In genomic region chr13:113117956-113118327, GRCh38 we compare ENCODE assay signal across 27 cellular contexts. TPM values are rescaled to one million over a fixed set of nuclear protein-coding genes. Genes with fewer than 3 reads are reported as not detected.
"Had no signal": no experiment of that assay in that cellular context is flagged by ENCODE, and none has a peak within 500 bp of the region (broad histone marks: within the 10 kb centered on the region; RNA-seq: fewer than 3 reads in every experiment).

No MANE protein-coding gene starts in this region.

- DNase-seq: activated CD4-positive, alpha-beta memory T cell treated with anti-CD3 and anti-CD28 coated beads, Interleukin-2, amount 10 ng/mL, durations not matched to agents 7 days and 5 days; activated CD4-positive, alpha-beta T cell treated with anti-CD3 and anti-CD28 coated beads for 1 hour; activated CD4-positive, alpha-beta T cell treated with anti-CD3 and anti-CD28 coated beads, Interleukin-2, amount 10 ng/mL, durations not matched to agents 7 days and 5 days; activated naive CD4-positive, alpha-beta T cell treated with anti-CD3 and anti-CD28 coated beads for 36 hours; activated naive CD8-positive, alpha-beta T cell treated with anti-CD3 and anti-CD28 coated beads for 36 hours; activated T-cell treated with anti-CD3 and anti-CD28 coated beads, Interleukin-2, amount 50 U/mL, for 48 hours; effector CD8-positive, alpha-beta T cell; esophagus squamous epithelium; foreskin melanocyte; midbrain; retina; stimulated activated naive CD4-positive, alpha-beta T cell; T-cell had no signal

- ATAC-seq: body of pancreas; naive thymus-derived CD8-positive, alpha-beta T cell; T-cell had no signal

- H3K4me1 ChIP-seq: adrenal gland, prostate gland had no signal

- H3K36me3 ChIP-seq: adrenal gland, esophagus squamous epithelium, neural progenitor cell, prostate gland, tibial nerve had no signal

- H3K27me3 ChIP-seq: adrenal gland, body of pancreas, neural progenitor cell, tibial nerve had no signal

- H3K4me3 ChIP-seq: adrenal gland, body of pancreas, esophagus squamous epithelium, neural progenitor cell, prostate gland, tibial nerve had no signal

- H3K27ac ChIP-seq: adrenal gland, body of pancreas, epithelial cell of prostate, esophagus squamous epithelium, neural progenitor cell, prostate gland, tibial nerve had no signal

- H3K9me3 ChIP-seq: adrenal gland, body of pancreas, esophagus squamous epithelium, prostate gland, tibial nerve had no signal

RNA-seq across cellular contexts. Expression of gene F10, which starts 4.7 kb away (rescaled TPM):
- total RNA-seq: activated CD4-positive, alpha-beta memory T cell treated with anti-CD3 and anti-CD28 coated beads, Interleukin-2, amount 10 ng/mL, durations not matched to agents 7 days and 5 days; activated CD4-positive, alpha-beta T cell treated with anti-CD3 and anti-CD28 coated beads, Interleukin-2, amount 10 ng/mL, durations not matched to agents 7 days and 5 days; activated naive CD4-positive, alpha-beta T cell treated with anti-CD3 and anti-CD28 coated beads for 36 hours; activated naive CD8-positive, alpha-beta T cell treated with anti-CD3 and anti-CD28 coated beads for 36 hours; dermis microvascular lymphatic vessel endothelial cell; glomerular endothelial cell; naive thymus-derived CD8-positive, alpha-beta T cell; T-cell; T-helper 2 cell treated with Interferon-gamma antibody and Interleukin-4, amounts not matched to agents 100 ng/mL and 5 ng/mL, for 36 hours had no signal
- polyA plus RNA-seq: naive thymus-derived CD8-positive, alpha-beta T cell had no signal

RNA-seq across cellular contexts. Expression of gene F7, which starts 12.4 kb away (rescaled TPM):
- total RNA-seq: activated CD4-positive, alpha-beta memory T cell treated with anti-CD3 and anti-CD28 coated beads, Interleukin-2, amount 10 ng/mL, durations not matched to agents 7 days and 5 days; activated CD4-positive, alpha-beta T cell treated with anti-CD3 and anti-CD28 coated beads, Interleukin-2, amount 10 ng/mL, durations not matched to agents 7 days and 5 days; body of pancreas; dermis microvascular lymphatic vessel endothelial cell; esophagus squamous epithelium; glomerular endothelial cell; T-helper 2 cell treated with Interferon-gamma antibody and Interleukin-4, amounts not matched to agents 100 ng/mL and 5 ng/mL, for 36 hours; tibial nerve had no signal

RNA-seq across cellular contexts. Expression of gene PROZ, which starts 40.5 kb away (rescaled TPM):
- total RNA-seq: activated CD4-positive, alpha-beta memory T cell treated with anti-CD3 and anti-CD28 coated beads, Interleukin-2, amount 10 ng/mL, durations not matched to agents 7 days and 5 days; activated naive CD4-positive, alpha-beta T cell treated with anti-CD3 and anti-CD28 coated beads for 36 hours; adrenal gland; aorta; body of pancreas; dermis microvascular lymphatic vessel endothelial cell; esophagus squamous epithelium; glomerular endothelial cell; naive thymus-derived CD8-positive, alpha-beta T cell; omental fat pad; prostate gland; T-cell; temporal lobe; tibial nerve; urinary bladder had no signal
- polyA plus RNA-seq: adrenal gland; aorta; naive thymus-derived CD8-positive, alpha-beta T cell; urinary bladder had no signal
